In genomic region chr1:10917513-10918454, GRCh38 we compare ENCODE assay signal across 16 cellular contexts.
DNase-seq lines count a peak whose midpoint lies in the region; ATAC-seq, FAIRE-seq and TF ChIP-seq lines count a peak whose summit lies in the region.
"Had no signal": no experiment of that assay in that cellular context is flagged by ENCODE, and none has a peak within 500 bp of the region (broad histone marks: within the 10 kb centered on the region; RNA-seq: fewer than 3 reads in every experiment).

No MANE protein-coding gene starts in this region.

- no peak overlapping the region for H3K23ac ChIP-seq in neuronal stem cell (ENCODE audit: low read depth, low read length, poor library complexity)

- no peak overlapping the region for H3K9ac ChIP-seq in SK-N-SH
- H3K9ac ChIP-seq in neuronal stem cell (ENCODE audit: low read depth, low read length, poor library complexity) = no peak overlapping the region

- H3K9me3 ChIP-seq in SK-N-SH = no peaks in the 10 kb centered on the region
- no peaks in the 10 kb centered on the region for H3K9me3 ChIP-seq in neuronal stem cell (replicated peaks in 1 of 2; ENCODE audit: control insufficient read depth in 2 of 2, insufficient read depth in 1 of 2, low read depth in 1 of 2, low read length in 2 of 2)
- H3K9me3 ChIP-seq: A549, gastrocnemius medialis, upper lobe of left lung had no signal

- H3K9me3 Mint-ChIP-seq in T-cell = no peaks in the 10 kb centered on the region

- no peak overlapping the region for H2BK120ac ChIP-seq in neuronal stem cell (ENCODE audit: low read depth, low read length)

- H3K36me3 ChIP-seq in SK-N-SH (replicated peaks in 1 of 2; ENCODE audit: control insufficient read depth in 1 of 2, insufficient read depth in 2 of 2, low read length in 1 of 2) (no peaks in the 10 kb centered on the region), neuronal stem cell (replicated peaks in 1 of 2; ENCODE audit: control insufficient read depth in 2 of 2, insufficient read depth in 2 of 2, low read length in 2 of 2) (no peaks in the 10 kb centered on the region)
- H3K36me3 ChIP-seq: gastrocnemius medialis, upper lobe of left lung had no signal

- no peak overlapping the region for H2BK5ac ChIP-seq in neuronal stem cell (ENCODE audit: low read length)

- POLR2A ChIA-PET in SK-N-SH (lab: Yijun Ruan, JAX) = no interaction called here
- POLR2A ChIA-PET in T-cell (lab: Charles Lee) = no interaction called here

- H3K18ac ChIP-seq in neuronal stem cell (ENCODE audit: low read length) = no peak overlapping the region

- DNase-seq in SK-N-SH = no peak
- peak; percentile 36 for DNase-seq in NCI-H128 (lab: John Stamatoyannopoulos, UW; ENCODE audit: unreplicated experiment)
- DNase-seq in T-cell = peak in 15 of 34 experiments; percentile 18 to 50 (median 30)
- no peak for DNase-seq in neuronal stem cell (ENCODE audit: low spot score)
- no peak for DNase-seq in D721Med (ENCODE audit: insufficient read length, low spot score)
- DNase-seq: activated CD4-positive, alpha-beta T cell treated with anti-CD3 and anti-CD28 coated beads, Interleukin-2, amount 50 U/mL, for 4 hours; amygdala; effector CD8-positive, alpha-beta T cell; gastrocnemius medialis; kidney glomerular epithelial cell; SW 1271; upper lobe of left lung had no signal

- H3K4me3 ChIP-seq in SK-N-SH (ENCODE audit: low read depth in 2 of 2, low read length in 1 of 2) (no peak overlapping the region), neuronal stem cell (ENCODE audit: low read length in 2 of 2) (no peak overlapping the region)
- H3K4me3 ChIP-seq: A549, gastrocnemius medialis, upper lobe of left lung had no signal

- H4K8ac ChIP-seq in neuronal stem cell (ENCODE audit: low read depth, low read length) = no peak overlapping the region

- peaks cover 2% of the 10 kb centered on the region for H3K79me1 ChIP-seq in neuronal stem cell (ENCODE audit: low read depth, low read length)

- H3K4me3 Mint-ChIP-seq in T-cell = peak overlapping the region; percentile 40 to 73 (median 72)

- peaks cover 0 to 4% of the 10 kb centered on the region in 2 donors for H3K27me3 Mint-ChIP-seq in T-cell

- H3K27ac Mint-ChIP-seq in T-cell = peak overlapping the region in 1 of 2 donors; percentile 89

- TF ChIP-seq RAD21 in SK-N-SH (IDR thresholded peaks at IDR 0.05; ENCODE audit: low read length) = no peak

- no peak overlapping the region for H2BK12ac ChIP-seq in neuronal stem cell (ENCODE audit: low read length)

- H3K4me2 ChIP-seq in SK-N-SH = no peak overlapping the region
- H3K4me2 ChIP-seq in neuronal stem cell (ENCODE audit: insufficient read depth, low read length, poor library complexity, severe bottlenecking) = no peak overlapping the region
- H3K4me2 ChIP-seq: A549 had no signal

- H3F3A ChIP-seq in SK-N-SH (replicated peaks; ENCODE audit: insufficient read depth) = no peaks in the 10 kb centered on the region

- H3K27me3 ChIP-seq in SK-N-SH (ENCODE audit: insufficient read depth) = no peaks in the 10 kb centered on the region
- peaks cover 0 to 17% (median 0%) of the 10 kb centered on the region in 3 experiments for H3K27me3 ChIP-seq in neuronal stem cell (ENCODE audit: control insufficient read depth in 3 of 3, insufficient read depth in 3 of 3, low read depth in 1 of 3, low read length in 3 of 3)
- H3K27me3 ChIP-seq: upper lobe of left lung had no signal

- H3K4me1 ChIP-seq in SK-N-SH (ENCODE audit: control insufficient read depth in 1 of 2, insufficient read depth in 2 of 2, low read depth in 1 of 2, low read length in 1 of 2) (no peaks in the 10 kb centered on the region; a peak in 1 of 4 replicates), neuronal stem cell (ENCODE audit: control insufficient read depth in 2 of 2, insufficient read depth in 1 of 2, low read depth in 1 of 2, low read length in 2 of 2) (peaks cover 0 to 2% of the 10 kb centered on the region in 2 donors)
- H3K4me1 ChIP-seq: A549, gastrocnemius medialis, upper lobe of left lung had no signal

- peak; percentile 21; the same call in 1 of the 3 replicates for ATAC-seq in SK-N-SH treated with all-trans-retinoic acid at 6 μM for 48 hours
- peak; percentile 73 to 90 (median 82) for ATAC-seq in T-cell (replicated peaks in 1 of 4)
- ATAC-seq in HG03432 (IDR thresholded peaks at IDR 0.05; ENCODE audit: unreplicated experiment) = no peak
- no peak for ATAC-seq in HG03097 (IDR thresholded peaks at IDR 0.05; ENCODE audit: low FRiP score, unreplicated experiment)
- ATAC-seq: A549, gastrocnemius medialis had no signal

- no peak overlapping the region for H3K4ac ChIP-seq in neuronal stem cell (ENCODE audit: low read length)

- no peaks in the 10 kb centered on the region for H3K9me2 ChIP-seq in SK-N-SH

- H3K4me1 Mint-ChIP-seq in T-cell = peaks cover 28 to 34% (median 32%) of the 10 kb centered on the region in 3 donors

- H2AK5ac ChIP-seq in neuronal stem cell (ENCODE audit: low read depth, low read length) = no peak overlapping the region

- no peaks in the 10 kb centered on the region for H4K20me1 ChIP-seq in SK-N-SH (ENCODE audit: insufficient read depth)

- TF ChIP-seq EP300 in SK-N-SH (IDR thresholded peaks at IDR 0.05; ENCODE audit: borderline replicate concordance in 1 of 2, low read depth in 1 of 2, low read length in 1 of 2) = no peak

- H3K14ac ChIP-seq in neuronal stem cell (ENCODE audit: low read length) = no peak overlapping the region

- H3K27ac ChIP-seq in SK-N-SH (ENCODE audit: low read depth in 2 of 2, low read length in 1 of 2) (no peak overlapping the region), neuronal stem cell (replicated peaks; ENCODE audit: low read length) (no peak overlapping the region)
- H3K27ac ChIP-seq: A549, gastrocnemius medialis, upper lobe of left lung had no signal

- H2BK15ac ChIP-seq in neuronal stem cell (ENCODE audit: low read length) = peak overlapping the region; percentile 67

- TF ChIP-seq CTCF in SK-N-SH (IDR thresholded peaks at IDR 0.05) (no peak), D721Med (IDR thresholded peaks at IDR 0.05; ENCODE audit: insufficient read depth, missing control alignments) (no peak)

- WGBS in SK-N-SH (ENCODE audit: low lambda C conversion rate) = 64% methylated on average over 10 of the region's 10 CpGs
- no CpG with 5 or more reads among the region's 10 CpGs for WGBS in neuronal stem cell (ENCODE audit: extremely low coverage in 2 of 2, insufficient read length in 2 of 2, insufficient replicate concordance in 1 of 2), 2 donors

- FAIRE-seq in D721Med (lab: Jason Lieb, UNC) = no peak
- FAIRE-seq: A549 had no signal

- no peaks in the 10 kb centered on the region for H3K36me3 Mint-ChIP-seq in T-cell

- H2AFZ ChIP-seq in SK-N-SH (ENCODE audit: low read depth) = no peak overlapping the region
- no peak overlapping the region for H2AFZ ChIP-seq in neuronal stem cell (ENCODE audit: low read length)

- H3K79me2 ChIP-seq in SK-N-SH (ENCODE audit: insufficient read depth) = no peaks in the 10 kb centered on the region

- H4K91ac ChIP-seq in neuronal stem cell (ENCODE audit: low read depth, low read length, poor library complexity) = no peak overlapping the region

- CTCF ChIA-PET in SK-N-SH (lab: Yijun Ruan, JAX) (interaction anchor here (0.6 to 1.3 kb wide), 6 partner anchors 15 to 411 kb away, joined by 3 to 5 read pairs (median 4); no protein-coding TSS in a partner anchor), T-cell (lab: Charles Lee) (interaction anchor here (0.5 to 1.0 kb wide), 4 partner anchors 14 to 1783 kb away, joined by 3 to 6 read pairs (median 5); no protein-coding TSS in a partner anchor)

TF ChIP-seq in SK-N-SH treated with all-trans-retinoic acid at 6 μM for 48 hours, 23 proteins besides CTCF, POLR2A, EP300 and RAD21 (continues in another document):
- TF ChIP-seq PATZ1 (CRISPR knock-in tag; IDR thresholded peaks at IDR 0.05; ENCODE audit: borderline replicate concordance) (no peak), TCF4 (CRISPR knock-in tag; IDR thresholded peaks at IDR 0.05; ENCODE audit: borderline replicate concordance) (no peak), OSR1 (CRISPR knock-in tag; IDR thresholded peaks at IDR 0.05) (no peak), RARB (CRISPR knock-in tag; IDR thresholded peaks at IDR 0.05) (no peak), CSDC2 (CRISPR knock-in tag; IDR thresholded peaks at IDR 0.05) (no peak), ARNTL (CRISPR knock-in tag; IDR thresholded peaks at IDR 0.05; ENCODE audit: borderline replicate concordance, low read depth) (no peak)

TF ChIP-seq in SK-N-SH, 30 proteins besides CTCF, POLR2A, EP300 and RAD21:
- TF ChIP-seq TEAD4 (IDR thresholded peaks at IDR 0.05; ENCODE audit: borderline replicate concordance, insufficient read depth) (no peak), RCOR1 (IDR thresholded peaks at IDR 0.05; ENCODE audit: low read length) (no peak), EZH2phosphoT487 (IDR thresholded peaks at IDR 0.05; ENCODE audit: borderline replicate concordance, low read depth) (no peak), USF2 (IDR thresholded peaks at IDR 0.05; ENCODE audit: borderline replicate concordance, low read depth, low read length) (no peak), FOXM1 (IDR thresholded peaks at IDR 0.05; ENCODE audit: low read depth) (no peak), JUND (IDR thresholded peaks at IDR 0.05) (no peak)

Comparison
In these comparisons a context has a peak if more than half of its experiments do, and no peak if none do; other contexts are left out.
1. ATAC-seq: peak in SK-N-SH treated with all-trans-retinoic acid at 6 μM for 48 hours (single experiment) and T-cell (4 of 4); none in HG03432 (single experiment) and HG03097 (single experiment).